Comparison of ENCODE assay signal across 15 cellular contexts in genomic region chr20:62475027-62475818, GRCh38. TPM values are rescaled to one million over a fixed set of nuclear protein-coding genes. Genes with fewer than 3 reads are reported as not detected.
DNase-seq lines count a peak whose midpoint lies in the region; ATAC-seq and TF ChIP-seq lines count a peak whose summit lies in the region.
"Had no signal": no experiment of that assay in that cellular context is flagged by ENCODE, and none has a peak within 500 bp of the region (broad histone marks: within the 10 kb centered on the region; RNA-seq: fewer than 3 reads in every experiment).

No MANE protein-coding gene starts in this region.

- peak overlapping the region; percentile 57 for H3K4me3 ChIP-seq in HUES6 (ENCODE audit: low read depth, low read length)
- H3K4me3 ChIP-seq in endodermal cell (ENCODE audit: low read length), result no peak overlapping the region
- peak overlapping the region; percentile 53 for H3K4me3 ChIP-seq in lower lobe of right lung
- peak overlapping the region; percentile 49 for H3K4me3 ChIP-seq in suprapubic skin

- TF ChIP-seq CTCF in endodermal cell (conservative IDR thresholded peaks at IDR 0.05), result no peak
- TF ChIP-seq CTCF in lower lobe of right lung (IDR thresholded peaks at IDR 0.05), result no peak
- no peak for TF ChIP-seq CTCF in suprapubic skin (IDR thresholded peaks at IDR 0.05)
- TF ChIP-seq CTCF in osteocyte (IDR thresholded peaks at IDR 0.05), result no peak

- DNase-seq in endodermal cell, result peak; percentile 81
- no peak for DNase-seq in lower lobe of right lung
- DNase-seq in suprapubic skin (ENCODE audit: low spot score in 2 of 2), result no peak
- no peak for DNase-seq in activated CD4-positive, alpha-beta memory T cell treated with anti-CD3 and anti-CD28 coated beads, Interleukin-2, amount 10 ng/mL, durations not matched to agents 7 days and 5 days
- DNase-seq in osteocyte (ENCODE audit: extremely low spot score, unreplicated experiment), result no peak
- no peak for DNase-seq in NCI-H226
- DNase-seq: activated CD4-positive, CD25-positive, alpha-beta regulatory T cell treated with anti-CD3 and anti-CD28 coated beads, Interleukin-2, amount 50 U/mL, for 72 hours; CD8-positive, alpha-beta memory T cell; NCI-H1105; NCI-H82 had no signal

- H3K9me3 ChIP-seq in HUES6 (ENCODE audit: control insufficient read depth, insufficient read depth, low read depth, low read length) (no peaks in the 10 kb centered on the region), endodermal cell (ENCODE audit: control insufficient read depth, low read length) (no peaks in the 10 kb centered on the region), lower lobe of right lung (no peaks in the 10 kb centered on the region), suprapubic skin (no peaks in the 10 kb centered on the region)
- H3K9me3 ChIP-seq: SK-N-SH had no signal

- no peaks in the 10 kb centered on the region for H3K9me3 Mint-ChIP-seq in endodermal cell
- H3K9me3 Mint-ChIP-seq in activated CD4-positive, alpha-beta memory T cell treated with anti-CD3 and anti-CD28 coated beads, Interleukin-2, amount 10 ng/mL, durations not matched to agents 7 days and 5 days, result no peaks in the 10 kb centered on the region
- H3K9me3 Mint-ChIP-seq in osteocyte (ENCODE audit: unreplicated experiment), result no peaks in the 10 kb centered on the region
- H3K9me3 Mint-ChIP-seq: activated T-helper 2 cell treated with anti-CD3 and anti-CD28 coated beads, Interferon-gamma antibody, Interleukin-2, Interleukin-4, amounts not matched to agents 10 μg/mL and 5 μg/mL and 100 μg/mL, durations not matched to agents 14 hours and 24 hours and 36 hours; CD8-positive, alpha-beta memory T cell had no signal

- H3K4me1 Mint-ChIP-seq in endodermal cell (peaks cover 19% of the 10 kb centered on the region), osteocyte (ENCODE audit: unreplicated experiment) (peaks cover 3% of the 10 kb centered on the region)
- H3K4me1 Mint-ChIP-seq in activated CD4-positive, alpha-beta memory T cell treated with anti-CD3 and anti-CD28 coated beads, Interleukin-2, amount 10 ng/mL, durations not matched to agents 7 days and 5 days, result no peaks in the 10 kb centered on the region

- H3K27ac ChIP-seq in HUES6 (ENCODE audit: low read depth, low read length) (no peak overlapping the region), endodermal cell (ENCODE audit: low read depth, low read length) (no peak overlapping the region), lower lobe of right lung (peak overlapping the region; percentile 24), suprapubic skin (no peak overlapping the region)

- H3K9ac ChIP-seq in HUES6 (ENCODE audit: low read length), result no peak overlapping the region
- H3K9ac ChIP-seq in endodermal cell (ENCODE audit: extremely low read depth, low read length, poor library complexity, severe bottlenecking), result no peak overlapping the region
- H3K9ac ChIP-seq: SK-N-SH had no signal

- TF ChIP-seq POLR2A in suprapubic skin (IDR thresholded peaks at IDR 0.05), result no peak

- H3K27me3 Mint-ChIP-seq in endodermal cell (ENCODE audit: insufficient read depth), result peaks cover 48% of the 10 kb centered on the region
- H3K27me3 Mint-ChIP-seq in activated CD4-positive, alpha-beta memory T cell treated with anti-CD3 and anti-CD28 coated beads, Interleukin-2, amount 10 ng/mL, durations not matched to agents 7 days and 5 days, result peaks cover 43% of the 10 kb centered on the region
- peaks cover 54% of the 10 kb centered on the region for H3K27me3 Mint-ChIP-seq in osteocyte (ENCODE audit: unreplicated experiment)

- H3K27me3 ChIP-seq in HUES6 (ENCODE audit: control insufficient read depth, insufficient read depth, low read length) (peaks cover 81% of the 10 kb centered on the region), endodermal cell (ENCODE audit: control insufficient read depth, insufficient read depth, low read length, poor library complexity, severe bottlenecking) (peaks cover 65% of the 10 kb centered on the region), lower lobe of right lung (ENCODE audit: low read depth) (peaks cover 88% of the 10 kb centered on the region), suprapubic skin (peaks cover 95% of the 10 kb centered on the region)

- CTCF ChIA-PET in activated CD4-positive, alpha-beta memory T cell treated with anti-CD3 and anti-CD28 coated beads, Interleukin-2, amount 10 ng/mL, durations not matched to agents 7 days and 5 days (lab: Charles Lee), result no interaction called here

- ATAC-seq in lower lobe of right lung (no peak), GM21528 (IDR thresholded peaks at IDR 0.05; ENCODE audit: low FRiP score, unreplicated experiment) (no peak)

- H3K27ac Mint-ChIP-seq in endodermal cell, result no peak overlapping the region
- no peak overlapping the region for H3K27ac Mint-ChIP-seq in activated CD4-positive, alpha-beta memory T cell treated with anti-CD3 and anti-CD28 coated beads, Interleukin-2, amount 10 ng/mL, durations not matched to agents 7 days and 5 days
- no peak overlapping the region for H3K27ac Mint-ChIP-seq in osteocyte (ENCODE audit: unreplicated experiment)
- H3K27ac Mint-ChIP-seq: activated T-helper 2 cell treated with anti-CD3 and anti-CD28 coated beads, Interferon-gamma antibody, Interleukin-2, Interleukin-4, amounts not matched to agents 10 μg/mL and 5 μg/mL and 100 μg/mL, durations not matched to agents 14 hours and 24 hours and 36 hours; CD8-positive, alpha-beta memory T cell had no signal

- no peak for TF ChIP-seq EP300 in suprapubic skin (IDR thresholded peaks at IDR 0.05)

- whole genome bisulfite sequencing in endodermal cell (ENCODE audit: insufficient coverage in 1 of 2, insufficient read length in 1 of 2), 2 experiments, result 3% methylated on average over 9 to 97 of the region's 97 CpGs
- WGBS in suprapubic skin, result under 1% methylated on average over 23 of the region's 97 CpGs

- H3K4me3 Mint-ChIP-seq in endodermal cell, result peak overlapping the region; percentile 52
- no peak overlapping the region for H3K4me3 Mint-ChIP-seq in activated CD4-positive, alpha-beta memory T cell treated with anti-CD3 and anti-CD28 coated beads, Interleukin-2, amount 10 ng/mL, durations not matched to agents 7 days and 5 days
- H3K4me3 Mint-ChIP-seq in osteocyte (ENCODE audit: unreplicated experiment), result no peak overlapping the region

- no peaks in the 10 kb centered on the region for H3K36me3 Mint-ChIP-seq in endodermal cell (ENCODE audit: low read depth)
- H3K36me3 Mint-ChIP-seq in activated CD4-positive, alpha-beta memory T cell treated with anti-CD3 and anti-CD28 coated beads, Interleukin-2, amount 10 ng/mL, durations not matched to agents 7 days and 5 days (ENCODE audit: low read depth), result no peaks in the 10 kb centered on the region
- H3K36me3 Mint-ChIP-seq in osteocyte (ENCODE audit: unreplicated experiment), result no peaks in the 10 kb centered on the region
- H3K36me3 Mint-ChIP-seq: CD8-positive, alpha-beta memory T cell had no signal

- POLR2A ChIA-PET in activated CD4-positive, alpha-beta memory T cell treated with anti-CD3 and anti-CD28 coated beads, Interleukin-2, amount 10 ng/mL, durations not matched to agents 7 days and 5 days (lab: Charles Lee), result no interaction called here

- H3K36me3 ChIP-seq in HUES6 (ENCODE audit: control insufficient read depth, insufficient read depth, low read length) (no peaks in the 10 kb centered on the region), endodermal cell (ENCODE audit: control insufficient read depth, insufficient read depth, low read length) (no peaks in the 10 kb centered on the region), lower lobe of right lung (no peaks in the 10 kb centered on the region), suprapubic skin (no peaks in the 10 kb centered on the region)

- intact Hi-C loops in lower lobe of right lung (cut with DNase I), result no loop called here

- H3K4me1 ChIP-seq in HUES6 (ENCODE audit: control insufficient read depth, insufficient read depth, low read length), result peaks cover 14% of the 10 kb centered on the region
- peaks cover 10% of the 10 kb centered on the region for H3K4me1 ChIP-seq in endodermal cell (ENCODE audit: control insufficient read depth, insufficient read depth, low read length)
- peaks cover 12% of the 10 kb centered on the region for H3K4me1 ChIP-seq in lower lobe of right lung
- peaks cover 28% of the 10 kb centered on the region for H3K4me1 ChIP-seq in suprapubic skin

RNA-seq across cellular contexts. Expression of gene GATA5, which starts 0.6 kb away (rescaled TPM):
- total RNA-seq in endodermal cell (1 to 10 TPM; 2.5 to 6.7 TPM), lower lobe of right lung (1.8 TPM), suprapubic skin (1 to 10 TPM in 3 of 4 donors, under 1 TPM in 1; 0.23 to 2.1 (median 1.2) TPM), osteocyte (not detected in 2 replicates)
- polyA plus RNA-seq in endodermal cell (2013, experiment 1 of 2), result 0.75 TPM
- polyA plus RNA-seq in endodermal cell (2013, experiment 2 of 2), result 0.75 TPM
- not detected for total RNA-seq in activated CD4-positive, alpha-beta memory T cell treated with anti-CD3 and anti-CD28 coated beads, Interleukin-2, amount 10 ng/mL, durations not matched to agents 7 days and 5 days
- total RNA-seq: activated T-helper 2 cell treated with anti-CD3 and anti-CD28 coated beads, Interferon-gamma antibody, Interleukin-2, Interleukin-4, amounts not matched to agents 10 μg/mL and 5 μg/mL and 100 μg/mL, durations not matched to agents 14 hours and 24 hours and 36 hours; CD8-positive, alpha-beta memory T cell; epithelial cell of proximal tubule had no signal
- polyA plus RNA-seq: CD8-positive, alpha-beta memory T cell; SK-N-SH had no signal

RNA-seq across cellular contexts. Expression of gene RBBP8NL, which starts 47.9 kb away (rescaled TPM):
- under 1 TPM in 1 of 2 donors, not detected in 1; 0.40 TPM for total RNA-seq in endodermal cell
- 0.07 TPM for polyA plus RNA-seq in endodermal cell (2013, experiment 1 of 2)
- polyA plus RNA-seq in endodermal cell (2013, experiment 2 of 2), result 0.25 TPM
- total RNA-seq in lower lobe of right lung, result 2.0 TPM
- total RNA-seq in suprapubic skin, result 1 to 10 TPM; 2.0 to 6.6 (median 3.9) TPM
- not detected for total RNA-seq in activated CD4-positive, alpha-beta memory T cell treated with anti-CD3 and anti-CD28 coated beads, Interleukin-2, amount 10 ng/mL, durations not matched to agents 7 days and 5 days
- not detected in 2 replicates for total RNA-seq in osteocyte
- total RNA-seq: activated T-helper 2 cell treated with anti-CD3 and anti-CD28 coated beads, Interferon-gamma antibody, Interleukin-2, Interleukin-4, amounts not matched to agents 10 μg/mL and 5 μg/mL and 100 μg/mL, durations not matched to agents 14 hours and 24 hours and 36 hours; CD8-positive, alpha-beta memory T cell had no signal
- polyA plus RNA-seq: CD8-positive, alpha-beta memory T cell; SK-N-SH had no signal
